In the genomic region with DNA sequence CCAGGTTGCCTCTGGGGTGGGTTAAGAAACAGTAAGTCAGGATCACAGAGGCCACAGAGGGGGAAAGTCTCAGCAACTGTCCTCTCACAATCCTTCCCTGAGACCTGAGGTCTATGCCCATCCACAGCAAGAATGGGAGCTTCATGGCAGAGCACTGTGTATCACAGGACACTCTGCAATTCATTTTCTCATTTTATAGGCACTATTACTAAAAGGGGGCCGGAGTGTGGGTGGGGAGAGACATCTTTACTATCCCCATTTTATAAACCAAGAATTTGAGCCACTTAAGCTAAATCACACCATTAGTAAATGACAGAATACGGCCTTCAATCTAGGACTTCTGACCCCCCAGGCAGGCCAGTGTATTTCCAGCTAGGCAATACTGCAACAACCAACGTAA, we compare ENCODE assay signal across 1 cellular context.
TF ChIP-seq lines count a peak whose summit lies in the region.

No MANE protein-coding gene starts in this region.

TF ChIP-seq in endothelial cell of umbilical vein, 7 proteins besides CTCF, POLR2A, EP300 and RAD21:
- no peak for TF ChIP-seq MAX (IDR thresholded peaks at IDR 0.05; ENCODE audit: insufficient read depth, insufficient read length)
- no peak for TF ChIP-seq GATA2 (IDR thresholded peaks at IDR 0.05; ENCODE audit: insufficient read depth, insufficient read length, low read depth, low read length)
- no peak for TF ChIP-seq JUN (IDR thresholded peaks at IDR 0.05; ENCODE audit: borderline replicate concordance, insufficient read depth, insufficient read length, low read depth)
- no peak for TF ChIP-seq MYC (IDR thresholded peaks at IDR 0.05; ENCODE audit: low read depth, low read length)
- TF ChIP-seq EZH2 (IDR thresholded peaks at IDR 0.05; ENCODE audit: borderline replicate concordance, low read depth, low read length, severe bottlenecking) = no peak
- TF ChIP-seq POLR2AphosphoS5 (IDR thresholded peaks at IDR 0.05; ENCODE audit: insufficient read depth, low read depth, low read length) = no peak
- TF ChIP-seq FOS (IDR thresholded peaks at IDR 0.05; ENCODE audit: borderline replicate concordance, insufficient read depth, low read length) = no peak
